Comparison of ENCODE assay signal across 3 cellular contexts in genomic region chr1:74830736-74831135, GRCh38.
"Had no signal": no experiment of that assay in that cellular context is flagged by ENCODE, and none has a peak within 500 bp of the region (broad histone marks: within the 10 kb centered on the region; RNA-seq: fewer than 3 reads in every experiment).

No MANE protein-coding gene starts in this region.

- DNase-seq: GDM1, GF-D8 had no signal

- H3K4me3 ChIP-seq: GM12878 had no signal
